In genomic region chr10:50625663-50626062, GRCh38 we compare ENCODE assay signal across 1 cellular context.
TF ChIP-seq lines count a peak whose summit lies in the region.

No MANE protein-coding gene starts in this region.

TF ChIP-seq in HepG2, 621 proteins besides CTCF, POLR2A, EP300 and RAD21 (continued from another document):
- TF ChIP-seq, protein P1, sequence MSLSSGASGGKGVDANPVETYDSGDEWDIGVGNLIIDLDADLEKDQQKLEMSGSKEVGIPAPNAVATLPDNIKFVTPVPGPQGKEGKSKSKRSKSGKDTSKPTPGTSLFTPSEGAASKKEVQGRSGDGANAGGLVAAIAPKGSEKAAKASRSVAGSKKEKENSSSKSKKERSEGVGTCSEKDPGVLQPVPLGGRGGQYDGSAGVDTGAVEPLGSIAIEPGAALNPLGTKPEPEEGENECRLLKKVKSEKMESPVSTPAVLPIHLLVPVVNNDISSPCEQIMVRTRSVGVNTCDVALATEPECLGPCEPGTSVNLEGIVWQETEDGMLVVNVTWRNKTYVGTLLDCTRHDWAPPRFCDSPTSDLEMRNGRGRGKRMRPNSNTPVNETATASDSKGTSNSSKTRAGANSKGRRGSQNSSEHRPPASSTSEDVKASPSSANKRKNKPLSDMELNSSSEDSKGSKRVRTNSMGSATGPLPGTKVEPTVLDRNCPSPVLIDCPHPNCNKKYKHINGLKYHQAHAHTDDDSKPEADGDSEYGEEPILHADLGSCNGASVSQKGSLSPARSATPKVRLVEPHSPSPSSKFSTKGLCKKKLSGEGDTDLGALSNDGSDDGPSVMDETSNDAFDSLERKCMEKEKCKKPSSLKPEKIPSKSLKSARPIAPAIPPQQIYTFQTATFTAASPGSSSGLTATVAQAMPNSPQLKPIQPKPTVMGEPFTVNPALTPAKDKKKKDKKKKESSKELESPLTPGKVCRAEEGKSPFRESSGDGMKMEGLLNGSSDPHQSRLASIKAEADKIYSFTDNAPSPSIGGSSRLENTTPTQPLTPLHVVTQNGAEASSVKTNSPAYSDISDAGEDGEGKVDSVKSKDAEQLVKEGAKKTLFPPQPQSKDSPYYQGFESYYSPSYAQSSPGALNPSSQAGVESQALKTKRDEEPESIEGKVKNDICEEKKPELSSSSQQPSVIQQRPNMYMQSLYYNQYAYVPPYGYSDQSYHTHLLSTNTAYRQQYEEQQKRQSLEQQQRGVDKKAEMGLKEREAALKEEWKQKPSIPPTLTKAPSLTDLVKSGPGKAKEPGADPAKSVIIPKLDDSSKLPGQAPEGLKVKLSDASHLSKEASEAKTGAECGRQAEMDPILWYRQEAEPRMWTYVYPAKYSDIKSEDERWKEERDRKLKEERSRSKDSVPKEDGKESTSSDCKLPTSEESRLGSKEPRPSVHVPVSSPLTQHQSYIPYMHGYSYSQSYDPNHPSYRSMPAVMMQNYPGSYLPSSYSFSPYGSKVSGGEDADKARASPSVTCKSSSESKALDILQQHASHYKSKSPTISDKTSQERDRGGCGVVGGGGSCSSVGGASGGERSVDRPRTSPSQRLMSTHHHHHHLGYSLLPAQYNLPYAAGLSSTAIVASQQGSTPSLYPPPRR (CRISPR knock-in tag; IDR thresholded peaks at IDR 0.05; ENCODE audit: borderline replicate concordance) = no peak
- TF ChIP-seq GLI4 (CRISPR knock-in tag; IDR thresholded peaks at IDR 0.05; ENCODE audit: borderline replicate concordance) = peak; percentile 3; the same call in 1 of the 2 replicates
